Comparison of ENCODE assay signal across 33 cellular contexts in the genomic region with DNA sequence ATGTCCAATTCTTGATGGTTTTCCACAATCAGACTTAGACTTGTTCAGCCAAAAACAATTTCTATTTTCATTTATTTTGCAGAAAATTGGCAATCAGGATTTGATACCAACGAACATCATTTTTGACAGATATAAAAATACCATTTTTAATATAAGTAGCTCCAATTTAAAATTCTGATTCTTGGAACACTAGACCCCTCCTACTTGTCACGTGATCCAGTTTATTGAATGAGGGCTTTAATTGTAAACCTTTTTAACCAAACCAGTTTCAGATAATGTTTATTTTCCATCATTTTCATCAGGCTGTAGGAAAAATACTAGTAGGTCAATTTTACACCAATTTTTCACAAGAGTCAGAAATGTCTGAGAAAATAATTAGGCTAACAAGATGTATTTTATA.
"Had no signal": no experiment of that assay in that cellular context is flagged by ENCODE, and none has a peak within 500 bp of the region (broad histone marks: within the 10 kb centered on the region; RNA-seq: fewer than 3 reads in every experiment).

No MANE protein-coding gene starts in this region.

- H3K9me3 ChIP-seq: adrenal gland, ascending aorta, body of pancreas, breast epithelium had no signal

- H3K4me1 ChIP-seq: adrenal gland, ascending aorta, body of pancreas, breast epithelium had no signal

- FAIRE-seq: astrocyte, bronchial epithelial cell had no signal

- H3K27me3 ChIP-seq: adrenal gland, ascending aorta, body of pancreas, brain microvascular endothelial cell, breast epithelium, cardiac muscle cell had no signal

- H3K4me3 ChIP-seq: adrenal gland, ascending aorta, body of pancreas, breast epithelium, cardiac muscle cell had no signal

- H3K36me3 ChIP-seq: adrenal gland, ascending aorta, brain microvascular endothelial cell, breast epithelium, cardiac muscle cell had no signal

- DNase-seq: activated effector memory CD4-positive, alpha-beta T cell treated with anti-CD3 and anti-CD28 coated beads, Interleukin-2, amount 50 U/mL, for 16 hours; activated effector memory CD4-positive, alpha-beta T cell treated with Interleukin-2 at 50 U/mL for 16 hours; activated gamma-delta T cell; activated gamma-delta T cell treated with Interleukin-2 at 50 U/mL for 16 hours; activated naive CD4-positive, alpha-beta T cell; activated naive CD4-positive, alpha-beta T cell treated with anti-CD3 and anti-CD28 coated beads for 36 hours; activated naive CD4-positive, alpha-beta T cell treated with anti-CD3 and anti-CD28 coated beads, Interleukin-2, amount 10 ng/mL, durations not matched to agents 7 days and 5 days; activated naive CD4-positive, alpha-beta T cell treated with anti-CD3 and anti-CD28 coated beads, Interleukin-2, amount 50 U/mL, for 16 hours; activated naive CD4-positive, alpha-beta T cell treated with Interleukin-2 at 50 U/mL for 16 hours; activated naive CD8-positive, alpha-beta T cell treated with anti-CD3 and anti-CD28 coated beads for 36 hours; activated naive CD8-positive, alpha-beta T cell treated with anti-CD3 and anti-CD28 coated beads, Interleukin-2, amount 10 ng/mL, durations not matched to agents 7 days and 5 days; activated naive CD8-positive, alpha-beta T cell treated with anti-CD3 and anti-CD28 coated beads, Interleukin-2, amount 50 U/mL, for 24 hours; activated T-cell treated with anti-CD3 and anti-CD28 coated beads, Interleukin-2, amount 50 U/mL, for 24 hours; activated T-cell treated with anti-CD3 and anti-CD28 coated beads, Interleukin-2, amount 50 U/mL, for 4 hours; activated T-cell treated with anti-CD3 and anti-CD28 coated beads, Interleukin-2, amount 50 U/mL, for 48 hours; activated T-cell treated with anti-CD3 and anti-CD28 coated beads, Interleukin-2, amount 50 U/mL, for 72 hours; adrenal gland; amniotic stem cell; amygdala; anterior cingulate cortex; aorta; body of pancreas; brain microvascular endothelial cell; caudate nucleus; central memory CD4-positive, alpha-beta T cell; cerebellar nuclear complex had no signal

- H3K27ac ChIP-seq: adrenal gland, ascending aorta, body of pancreas, brain microvascular endothelial cell, breast epithelium, cardiac muscle cell had no signal

- ATAC-seq: activated naive CD4-positive, alpha-beta T cell treated with anti-CD3 and anti-CD28 coated beads, Interleukin-2, amount 50 U/mL, for 72 hours; activated naive CD8-positive, alpha-beta T cell treated with anti-CD3 and anti-CD28 coated beads, Interleukin-2, amount 50 U/mL, for 24 hours; activated T-cell treated with anti-CD3 and anti-CD28 coated beads, Interleukin-2, amount 50 U/mL, for 4 hours; activated T-cell treated with anti-CD3 and anti-CD28 coated beads, Interleukin-2, amount 50 U/mL, for 72 hours; activated T-helper 17 cell treated with anti-CD3 and anti-CD28 coated beads, Interleukin-2, amount 50 U/mL, for 72 hours; body of pancreas had no signal
